ENCODE assay signal across 14 cellular contexts in the genomic region with DNA sequence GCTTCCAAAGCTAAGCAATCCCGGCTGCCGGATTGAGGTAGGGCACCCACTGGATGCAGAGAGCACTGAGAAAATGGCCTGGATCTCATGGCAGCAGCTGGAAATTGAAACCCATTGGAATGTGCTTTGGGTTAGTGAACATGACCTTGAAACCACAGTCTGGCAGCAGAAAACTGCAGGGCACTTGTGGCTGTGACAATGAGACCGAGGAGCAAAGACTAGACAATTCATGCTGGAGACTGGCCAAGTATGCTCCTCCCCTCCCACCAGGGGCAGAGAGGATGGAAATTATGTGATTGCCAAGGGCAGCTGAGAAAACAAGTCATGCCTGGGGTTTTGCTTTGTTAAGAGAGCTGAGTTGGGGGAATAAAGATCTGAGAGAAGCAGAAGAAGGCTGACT.
A peak's percentile ranks its signal among the peaks of the same experiment; 100 is the strongest.
DNase-seq lines count a peak whose midpoint lies in the region; ATAC-seq and TF ChIP-seq lines count a peak whose summit lies in the region.
"Had no signal": no experiment of that assay in that cellular context is flagged by ENCODE, and none has a peak within 500 bp of the region (broad histone marks: within the 10 kb centered on the region; RNA-seq: fewer than 3 reads in every experiment).

No MANE protein-coding gene starts in this region.

- no peak overlapping the region for H3K4me3 ChIP-seq in adrenal gland

- CTCF ChIA-PET in activated CD4-positive, alpha-beta memory T cell treated with anti-CD3 and anti-CD28 coated beads, Interleukin-2, amount 10 ng/mL, durations not matched to agents 7 days and 5 days (lab: Charles Lee) = no interaction called here

- H3K4me1 ChIP-seq in adrenal gland (replicated peaks in 1 of 2) = peaks cover 0 to 7% of the 10 kb centered on the region in 2 donors

- H3K27ac ChIP-seq in adrenal gland = no peak overlapping the region

- intact Hi-C loops in adrenal gland (cut with DNase I) = no loop called here

- peaks cover 7% of the 10 kb centered on the region for H3K27me3 Mint-ChIP-seq in activated CD4-positive, alpha-beta memory T cell treated with anti-CD3 and anti-CD28 coated beads, Interleukin-2, amount 10 ng/mL, durations not matched to agents 7 days and 5 days

- H3K27me3 ChIP-seq in adrenal gland = no peaks in the 10 kb centered on the region

- no peaks in the 10 kb centered on the region for H3K36me3 Mint-ChIP-seq in activated CD4-positive, alpha-beta memory T cell treated with anti-CD3 and anti-CD28 coated beads, Interleukin-2, amount 10 ng/mL, durations not matched to agents 7 days and 5 days (ENCODE audit: low read depth)
- H3K36me3 Mint-ChIP-seq: CD4-positive, alpha-beta memory T cell; stimulated activated effector memory CD8-positive, alpha-beta T cell treated with anti-CD3 and anti-CD28 coated beads, Interleukin-12 subunit alpha, Interleukin-12 subunit beta, amount 100 ng/mL, for 72 hours had no signal

- H3K4me3 Mint-ChIP-seq in activated CD4-positive, alpha-beta memory T cell treated with anti-CD3 and anti-CD28 coated beads, Interleukin-2, amount 10 ng/mL, durations not matched to agents 7 days and 5 days = no peak overlapping the region
- H3K4me3 Mint-ChIP-seq: CD4-positive, alpha-beta memory T cell; endodermal cell; stimulated activated effector memory CD8-positive, alpha-beta T cell treated with anti-CD3 and anti-CD28 coated beads, Interleukin-12 subunit alpha, Interleukin-12 subunit beta, amount 100 ng/mL, for 72 hours had no signal

- POLR2A ChIA-PET in activated CD4-positive, alpha-beta memory T cell treated with anti-CD3 and anti-CD28 coated beads, Interleukin-2, amount 10 ng/mL, durations not matched to agents 7 days and 5 days (lab: Charles Lee) = no interaction called here

- H3K36me3 ChIP-seq in adrenal gland (replicated peaks in 1 of 2) = no peaks in the 10 kb centered on the region

- no peaks in the 10 kb centered on the region for H3K9me3 Mint-ChIP-seq in activated CD4-positive, alpha-beta memory T cell treated with anti-CD3 and anti-CD28 coated beads, Interleukin-2, amount 10 ng/mL, durations not matched to agents 7 days and 5 days
- H3K9me3 Mint-ChIP-seq: endodermal cell; stimulated activated effector memory CD8-positive, alpha-beta T cell treated with anti-CD3 and anti-CD28 coated beads, Interleukin-12 subunit alpha, Interleukin-12 subunit beta, amount 100 ng/mL, for 72 hours had no signal

- TF ChIP-seq POLR2A in adrenal gland (IDR thresholded peaks at IDR 0.05) (no peak), GM18505 (IDR thresholded peaks at IDR 0.05; ENCODE audit: borderline replicate concordance, extremely low read depth, insufficient read depth, insufficient read length) (no peak)

- in situ Hi-C loops in GM13977 (cut with MboI; ENCODE audit: low pct_unique_long_range_greater_than_20kb, low sequenced_read_pairs, unreplicated experiment) = no loop called here

- WGBS in adrenal gland, 4 donors = 60 to 74% (median 67%) methylated on average over 3 of the region's 3 CpGs

- H3K27ac Mint-ChIP-seq in activated CD4-positive, alpha-beta memory T cell treated with anti-CD3 and anti-CD28 coated beads, Interleukin-2, amount 10 ng/mL, durations not matched to agents 7 days and 5 days = no peak overlapping the region
- H3K27ac Mint-ChIP-seq: CD4-positive, alpha-beta memory T cell; endodermal cell; stimulated activated effector memory CD8-positive, alpha-beta T cell treated with anti-CD3 and anti-CD28 coated beads, Interleukin-12 subunit alpha, Interleukin-12 subunit beta, amount 100 ng/mL, for 72 hours had no signal

- no peak for TF ChIP-seq CTCF in adrenal gland (IDR thresholded peaks at IDR 0.05)
- TF ChIP-seq CTCF in GM13977 (IDR thresholded peaks at IDR 0.05; ENCODE audit: extremely low read depth, insufficient read depth, missing control alignments) = no peak

- no peaks in the 10 kb centered on the region for H3K9me3 ChIP-seq in adrenal gland (replicated peaks in 1 of 3)

- ATAC-seq in GM18505 (IDR thresholded peaks at IDR 0.05; ENCODE audit: unreplicated experiment) = no peak
- ATAC-seq: stimulated activated effector memory CD8-positive, alpha-beta T cell treated with anti-CD3 and anti-CD28 coated beads, Interleukin-12 subunit alpha, Interleukin-12 subunit beta, amount 100 ng/mL, for 72 hours had no signal

- no peaks in the 10 kb centered on the region for H3K4me1 Mint-ChIP-seq in activated CD4-positive, alpha-beta memory T cell treated with anti-CD3 and anti-CD28 coated beads, Interleukin-2, amount 10 ng/mL, durations not matched to agents 7 days and 5 days
- H3K4me1 Mint-ChIP-seq: CD4-positive, alpha-beta memory T cell; endodermal cell; stimulated activated effector memory CD8-positive, alpha-beta T cell treated with anti-CD3 and anti-CD28 coated beads, Interleukin-12 subunit alpha, Interleukin-12 subunit beta, amount 100 ng/mL, for 72 hours had no signal

- DNase-seq in EH (ENCODE audit: low read depth) (peak; percentile 71), NCI-H2029 (lab: John Stamatoyannopoulos, UW) (peak; percentile 73), adrenal gland (peak; percentile 45 to 83 (median 73)), lung microvascular endothelial cell (ENCODE audit: low read depth in 2 of 2) (peak; percentile 14 to 66), GM13977 (ENCODE audit: low spot score) (no peak)
- no peak for DNase-seq in activated T-cell treated with anti-CD3 and anti-CD28 coated beads, Interleukin-2, amount 50 U/mL, for 1 hour
- DNase-seq in activated CD4-positive, alpha-beta memory T cell treated with anti-CD3 and anti-CD28 coated beads, Interleukin-2, amount 10 ng/mL, durations not matched to agents 7 days and 5 days = no peak
- DNase-seq: activated CD4-positive, alpha-beta T cell treated with anti-CD3 and anti-CD28 coated beads for 48 hours; CD4-positive, alpha-beta memory T cell; endodermal cell; NCI-H1436; SIG-M5 had no signal

Comparison
In these comparisons a context has a peak if more than half of its experiments do, and no peak if none do; other contexts are left out.
1. DNase-seq: peak in EH (single experiment), NCI-H2029 (single experiment), adrenal gland (7 of 7) and lung microvascular endothelial cell (2 of 2); none in GM13977 (single experiment), activated T-cell treated with anti-CD3 and anti-CD28 coated beads, Interleukin-2, amount 50 U/mL, for 1 hour (single experiment) and activated CD4-positive, alpha-beta memory T cell treated with anti-CD3 and anti-CD28 coated beads, Interleukin-2, amount 10 ng/mL, durations not matched to agents 7 days and 5 days (single experiment).